ENCODE assay signal across 22 cellular contexts in the genomic region with DNA sequence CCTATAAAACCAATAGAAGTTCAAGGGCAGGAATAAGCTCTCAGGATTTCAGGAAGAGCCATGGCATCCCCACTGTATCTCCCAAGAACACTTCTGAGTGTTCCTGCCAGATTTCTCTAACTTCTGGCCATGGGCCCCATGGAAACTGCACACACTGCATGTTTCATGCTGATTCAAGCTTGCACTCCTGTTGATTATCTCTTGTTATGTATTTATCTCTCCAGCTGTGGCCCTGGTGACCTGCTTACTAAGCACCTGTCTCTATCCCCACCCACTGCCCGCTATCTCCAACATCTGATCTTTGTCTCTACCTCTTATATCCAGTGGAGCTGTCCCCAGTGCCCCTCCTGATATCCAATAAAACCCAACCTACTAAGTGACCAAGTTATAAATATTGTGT.
"Had no signal": no experiment of that assay in that cellular context is flagged by ENCODE, and none has a peak within 500 bp of the region (broad histone marks: within the 10 kb centered on the region; RNA-seq: fewer than 3 reads in every experiment).

No MANE protein-coding gene starts in this region.

- DNase-seq: activated CD4-positive, alpha-beta memory T cell treated with anti-CD3 and anti-CD28 coated beads, Interleukin-2, amount 10 ng/mL, durations not matched to agents 7 days and 5 days; activated CD4-positive, alpha-beta T cell treated with anti-CD3 and anti-CD28 coated beads, Interleukin-2, amount 10 ng/mL, durations not matched to agents 24 days and 14 days; activated effector memory CD4-positive, alpha-beta T cell treated with anti-CD3 and anti-CD28 coated beads, Interleukin-2, amount 50 U/mL, for 16 hours; activated naive CD4-positive, alpha-beta T cell treated with anti-CD3 and anti-CD28 coated beads, Interleukin-2, amount 10 ng/mL, durations not matched to agents 7 days and 5 days; amygdala; cerebellar nuclear complex; endodermal cell; head of caudate nucleus; islet precursor cell; left cardiac atrium; ovary; psoas muscle; stimulated activated CD4-positive, alpha-beta T cell treated with anti-CD3 and anti-CD28 coated beads, Interleukin-4, amount 100 ng/mL, for 24 hours; stimulated activated naive CD8-positive, alpha-beta T cell treated with anti-CD3 and anti-CD28 coated beads, Interleukin-15, Interleukin-2, amounts not matched to agents 100 U/mL and 50 U/mL, for 24 hours; thyroid gland had no signal

- H3K36me3 ChIP-seq: gastroesophageal sphincter, neutrophil, ovary, right atrium auricular region, thyroid gland had no signal

- H3K9me3 ChIP-seq: gastroesophageal sphincter, neutrophil, ovary, psoas muscle, right atrium auricular region, thyroid gland had no signal

- H3K27ac ChIP-seq: coronary artery, epithelial cell of prostate, gastroesophageal sphincter, neutrophil, ovary, psoas muscle, right atrium auricular region, thyroid gland had no signal

- H3K27me3 ChIP-seq: gastroesophageal sphincter, neutrophil, ovary, right atrium auricular region, thyroid gland had no signal

- H3K4me1 ChIP-seq: gastroesophageal sphincter, psoas muscle, right atrium auricular region, thyroid gland had no signal

- ATAC-seq: activated CD4-positive, CD25-positive, alpha-beta regulatory T cell treated with anti-CD3 and anti-CD28 coated beads, Interleukin-2, amount 50 U/mL, for 24 hours; gastroesophageal sphincter; left cardiac atrium; natural killer cell treated with Interleukin-12 subunit alpha and Interleukin-12 subunit beta and Interleukin-15 and Interleukin-18, amount 100 ng/mL, for 72 hours; psoas muscle; stimulated activated naive CD8-positive, alpha-beta T cell treated with anti-CD3 and anti-CD28 coated beads, Interleukin-15, Interleukin-2, amounts not matched to agents 100 U/mL and 50 U/mL, for 24 hours had no signal

- H3K4me3 ChIP-seq: coronary artery, gastroesophageal sphincter, ovary, psoas muscle, right atrium auricular region, thyroid gland had no signal
